ENCODE assay signal across 1 cellular context in the genomic region with DNA sequence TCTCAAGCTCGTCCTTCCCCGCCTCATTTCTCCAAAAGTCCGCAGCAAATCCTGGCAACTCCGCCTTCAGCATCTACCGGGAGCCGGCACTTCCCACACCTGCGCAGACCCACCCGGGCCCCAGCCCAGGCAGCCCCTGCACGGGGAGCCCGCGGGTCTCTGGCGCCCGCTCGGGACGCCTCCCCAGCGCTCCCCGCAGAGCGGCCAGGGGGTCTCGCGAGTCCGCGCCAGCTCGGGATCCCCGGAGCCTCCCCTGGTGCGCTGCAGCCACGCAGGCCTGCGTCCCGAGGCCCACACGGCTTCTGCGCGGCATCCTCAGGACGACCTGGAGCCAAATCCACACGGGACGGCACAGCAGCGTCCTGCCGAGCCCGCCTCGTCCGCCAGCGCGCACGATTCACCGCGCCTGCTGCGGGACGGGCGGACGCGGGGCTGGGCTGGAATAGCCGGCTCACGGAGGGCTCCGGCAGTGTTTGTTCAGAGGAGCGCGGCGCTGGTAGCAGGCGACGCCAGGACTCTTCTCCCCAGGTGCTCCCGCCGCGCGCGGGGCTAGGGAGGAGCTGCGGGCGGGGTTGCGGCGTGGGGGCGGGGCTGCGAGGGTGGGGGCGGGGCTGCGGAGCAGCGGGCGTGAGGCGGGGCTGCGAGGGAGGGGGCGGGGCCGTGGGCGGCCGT.
A peak's percentile ranks its signal among the peaks of the same experiment; 100 is the strongest.
TF ChIP-seq lines count a peak whose summit lies in the region.

No MANE protein-coding gene starts in this region.

TF ChIP-seq in HepG2, 621 proteins besides CTCF, POLR2A, EP300 and RAD21 (continued from another document and continues in another):
- TF ChIP-seq, protein P1, sequence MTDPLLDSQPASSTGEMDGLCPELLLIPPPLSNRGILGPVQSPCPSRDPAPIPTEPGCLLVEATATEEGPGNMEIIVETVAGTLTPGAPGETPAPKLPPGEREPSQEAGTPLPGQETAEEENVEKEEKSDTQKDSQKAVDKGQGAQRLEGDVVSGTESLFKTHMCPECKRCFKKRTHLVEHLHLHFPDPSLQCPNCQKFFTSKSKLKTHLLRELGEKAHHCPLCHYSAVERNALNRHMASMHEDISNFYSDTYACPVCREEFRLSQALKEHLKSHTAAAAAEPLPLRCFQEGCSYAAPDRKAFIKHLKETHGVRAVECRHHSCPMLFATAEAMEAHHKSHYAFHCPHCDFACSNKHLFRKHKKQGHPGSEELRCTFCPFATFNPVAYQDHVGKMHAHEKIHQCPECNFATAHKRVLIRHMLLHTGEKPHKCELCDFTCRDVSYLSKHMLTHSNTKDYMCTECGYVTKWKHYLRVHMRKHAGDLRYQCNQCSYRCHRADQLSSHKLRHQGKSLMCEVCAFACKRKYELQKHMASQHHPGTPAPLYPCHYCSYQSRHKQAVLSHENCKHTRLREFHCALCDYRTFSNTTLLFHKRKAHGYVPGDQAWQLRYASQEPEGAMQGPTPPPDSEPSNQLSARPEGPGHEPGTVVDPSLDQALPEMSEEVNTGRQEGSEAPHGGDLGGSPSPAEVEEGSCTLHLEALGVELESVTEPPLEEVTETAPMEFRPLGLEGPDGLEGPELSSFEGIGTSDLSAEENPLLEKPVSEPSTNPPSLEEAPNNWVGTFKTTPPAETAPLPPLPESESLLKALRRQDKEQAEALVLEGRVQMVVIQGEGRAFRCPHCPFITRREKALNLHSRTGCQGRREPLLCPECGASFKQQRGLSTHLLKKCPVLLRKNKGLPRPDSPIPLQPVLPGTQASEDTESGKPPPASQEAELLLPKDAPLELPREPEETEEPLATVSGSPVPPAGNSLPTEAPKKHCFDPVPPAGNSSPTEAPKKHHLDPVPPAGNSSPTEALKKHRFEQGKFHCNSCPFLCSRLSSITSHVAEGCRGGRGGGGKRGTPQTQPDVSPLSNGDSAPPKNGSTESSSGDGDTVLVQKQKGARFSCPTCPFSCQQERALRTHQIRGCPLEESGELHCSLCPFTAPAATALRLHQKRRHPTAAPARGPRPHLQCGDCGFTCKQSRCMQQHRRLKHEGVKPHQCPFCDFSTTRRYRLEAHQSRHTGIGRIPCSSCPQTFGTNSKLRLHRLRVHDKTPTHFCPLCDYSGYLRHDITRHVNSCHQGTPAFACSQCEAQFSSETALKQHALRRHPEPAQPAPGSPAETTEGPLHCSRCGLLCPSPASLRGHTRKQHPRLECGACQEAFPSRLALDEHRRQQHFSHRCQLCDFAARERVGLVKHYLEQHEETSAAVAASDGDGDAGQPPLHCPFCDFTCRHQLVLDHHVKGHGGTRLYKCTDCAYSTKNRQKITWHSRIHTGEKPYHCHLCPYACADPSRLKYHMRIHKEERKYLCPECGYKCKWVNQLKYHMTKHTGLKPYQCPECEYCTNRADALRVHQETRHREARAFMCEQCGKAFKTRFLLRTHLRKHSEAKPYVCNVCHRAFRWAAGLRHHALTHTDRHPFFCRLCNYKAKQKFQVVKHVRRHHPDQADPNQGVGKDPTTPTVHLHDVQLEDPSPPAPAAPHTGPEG (CRISPR knock-in tag; IDR thresholded peaks at IDR 0.05), result no peak
- TF ChIP-seq ZNF770 (CRISPR knock-in tag; IDR thresholded peaks at IDR 0.05) (no peak), ZNF430 (CRISPR knock-in tag; IDR thresholded peaks at IDR 0.05) (peak; percentile 15; the same call in 1 of the 2 replicates), BRCA1 (CRISPR knock-in tag; IDR thresholded peaks at IDR 0.05) (no peak), MLX (CRISPR knock-in tag; IDR thresholded peaks at IDR 0.05) (no peak), HHEX (CRISPR knock-in tag; IDR thresholded peaks at IDR 0.05) (no peak), FIP1L1 (IDR thresholded peaks at IDR 0.05; ENCODE audit: borderline replicate concordance, insufficient read depth, low read depth, low read length) (no peak), MBD4 (IDR thresholded peaks at IDR 0.05; ENCODE audit: borderline replicate concordance, low read length) (no peak), ZNF207 (IDR thresholded peaks at IDR 0.05; ENCODE audit: borderline replicate concordance) (no peak), ESRRA (CRISPR knock-in tag; IDR thresholded peaks at IDR 0.05; ENCODE audit: low read depth) (no peak), MAZ (IDR thresholded peaks at IDR 0.05; ENCODE audit: borderline replicate concordance, low read depth, low read length) (no peak), MAZ (CRISPR knock-in tag; IDR thresholded peaks at IDR 0.05; ENCODE audit: low read depth) (no peak), SMAD1 (CRISPR knock-in tag; IDR thresholded peaks at IDR 0.05; ENCODE audit: borderline replicate concordance, low read depth) (no peak), ATM (IDR thresholded peaks at IDR 0.05; ENCODE audit: borderline replicate concordance) (no peak), SP1 (IDR thresholded peaks at IDR 0.05) (no peak), SP1 (CRISPR knock-in tag; IDR thresholded peaks at IDR 0.05) (no peak), JARID2 (CRISPR knock-in tag; IDR thresholded peaks at IDR 0.05; ENCODE audit: insufficient replicate concordance) (no peak), NR2C2 (CRISPR knock-in tag; IDR thresholded peaks at IDR 0.05; ENCODE audit: borderline replicate concordance) (no peak), ZC3H13 (CRISPR knock-in tag; IDR thresholded peaks at IDR 0.05) (peak; percentile 24; the same call in 1 of the 2 replicates), U2AF2 (IDR thresholded peaks at IDR 0.05; ENCODE audit: low read depth, low read length) (no peak), CCDC6 (CRISPR knock-in tag; IDR thresholded peaks at IDR 0.05) (no peak), ZNF782 (CRISPR knock-in tag; IDR thresholded peaks at IDR 0.05; ENCODE audit: borderline replicate concordance) (no peak), E2F2 (CRISPR knock-in tag; IDR thresholded peaks at IDR 0.05; ENCODE audit: borderline replicate concordance) (no peak), ATAD3A (CRISPR knock-in tag; IDR thresholded peaks at IDR 0.05) (no peak), ZNF496 (CRISPR knock-in tag; IDR thresholded peaks at IDR 0.05; ENCODE audit: insufficient replicate concordance) (no peak), ZNF777 (CRISPR knock-in tag; IDR thresholded peaks at IDR 0.05) (peak; percentile 54; the same call in 1 of the 2 replicates), RERE (CRISPR knock-in tag; IDR thresholded peaks at IDR 0.05; ENCODE audit: low read depth) (no peak), ZNF124 (CRISPR knock-in tag; IDR thresholded peaks at IDR 0.05) (peak; percentile 11; the same call in 1 of the 2 replicates), ZNF337 (CRISPR knock-in tag; IDR thresholded peaks at IDR 0.05; ENCODE audit: borderline replicate concordance, low read depth) (0 out of 2 replicates have a peak, but pooled peaks have one; percentile 15), SMAD3 (CRISPR knock-in tag; IDR thresholded peaks at IDR 0.05) (no peak), ZBTB10 (CRISPR knock-in tag; IDR thresholded peaks at IDR 0.05; ENCODE audit: borderline replicate concordance) (no peak), ZNF292 (CRISPR knock-in tag; IDR thresholded peaks at IDR 0.05; ENCODE audit: borderline replicate concordance, low read depth) (no peak), ZNF138 (CRISPR knock-in tag; IDR thresholded peaks at IDR 0.05; ENCODE audit: low read depth) (no peak), ZNF235 (CRISPR knock-in tag; IDR thresholded peaks at IDR 0.05; ENCODE audit: borderline replicate concordance) (no peak), HNRNPUL1 (IDR thresholded peaks at IDR 0.05; ENCODE audit: low read depth, low read length) (no peak)
- TF ChIP-seq, protein P2, sequence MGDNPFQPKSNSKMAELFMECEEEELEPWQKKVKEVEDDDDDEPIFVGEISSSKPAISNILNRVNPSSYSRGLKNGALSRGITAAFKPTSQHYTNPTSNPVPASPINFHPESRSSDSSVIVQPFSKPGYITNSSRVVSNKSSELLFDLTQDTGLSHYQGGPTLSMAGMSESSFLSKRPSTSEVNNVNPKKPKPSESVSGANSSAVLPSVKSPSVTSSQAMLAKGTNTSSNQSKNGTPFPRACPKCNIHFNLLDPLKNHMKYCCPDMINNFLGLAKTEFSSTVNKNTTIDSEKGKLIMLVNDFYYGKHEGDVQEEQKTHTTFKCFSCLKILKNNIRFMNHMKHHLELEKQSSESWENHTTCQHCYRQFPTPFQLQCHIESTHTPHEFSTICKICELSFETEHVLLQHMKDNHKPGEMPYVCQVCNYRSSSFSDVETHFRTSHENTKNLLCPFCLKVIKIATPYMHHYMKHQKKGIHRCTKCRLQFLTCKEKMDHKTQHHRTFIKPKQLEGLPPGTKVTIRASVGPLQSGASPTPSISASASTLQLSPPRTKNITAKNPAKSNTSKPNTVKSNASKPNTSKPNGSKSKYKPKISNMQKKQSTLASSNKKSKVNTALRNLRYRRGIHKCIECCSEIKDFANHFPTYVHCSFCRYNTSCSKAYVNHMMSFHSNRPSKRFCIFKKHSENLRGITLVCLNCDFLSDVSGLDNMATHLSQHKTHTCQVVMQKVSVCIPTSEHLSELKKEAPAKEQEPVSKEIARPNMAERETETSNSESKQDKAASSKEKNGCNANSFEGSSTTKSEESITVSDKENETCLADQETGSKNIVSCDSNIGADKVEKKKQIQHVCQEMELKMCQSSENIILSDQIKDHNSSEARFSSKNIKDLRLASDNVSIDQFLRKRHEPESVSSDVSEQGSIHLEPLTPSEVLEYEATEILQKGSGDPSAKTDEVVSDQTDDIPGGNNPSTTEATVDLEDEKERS (CRISPR knock-in tag; IDR thresholded peaks at IDR 0.05), result no peak
